Comparison of ENCODE assay signal across 16 cellular contexts in the genomic region with DNA sequence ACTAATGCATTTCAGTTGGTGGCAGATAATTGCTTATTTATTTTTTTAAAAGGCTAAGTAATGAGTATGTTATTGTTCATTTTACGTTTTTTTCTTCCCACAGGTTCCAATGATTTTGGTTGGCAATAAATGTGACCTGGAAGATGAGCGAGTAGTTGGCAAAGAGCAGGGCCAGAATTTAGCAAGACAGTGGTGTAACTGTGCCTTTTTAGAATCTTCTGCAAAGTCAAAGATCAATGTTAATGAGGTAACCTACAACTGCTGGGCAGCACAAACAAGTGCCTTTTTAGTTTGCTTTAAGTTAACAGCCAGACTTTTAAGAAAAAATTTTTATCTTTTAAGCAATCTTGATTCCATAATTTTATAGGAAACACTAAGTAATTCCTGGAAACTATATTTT.
"Had no signal": no experiment of that assay in that cellular context is flagged by ENCODE, and none has a peak within 500 bp of the region (broad histone marks: within the 10 kb centered on the region; RNA-seq: fewer than 3 reads in every experiment).

No MANE protein-coding gene starts in this region.

- H3K27me3 ChIP-seq: body of pancreas, tibial nerve, vagina had no signal

- H3K4me1 ChIP-seq: body of pancreas, psoas muscle, tibial nerve had no signal

- H3K4me3 Mint-ChIP-seq: activated CD4-positive, alpha-beta memory T cell treated with anti-CD3 and anti-CD28 coated beads, Interleukin-2, amount 10 ng/mL, durations not matched to agents 7 days and 5 days; neural crest cell had no signal

- H3K9me3 Mint-ChIP-seq: activated CD4-positive, alpha-beta memory T cell treated with anti-CD3 and anti-CD28 coated beads, Interleukin-2, amount 10 ng/mL, durations not matched to agents 7 days and 5 days; neural crest cell had no signal

- H3K4me1 Mint-ChIP-seq: neural crest cell had no signal

- ATAC-seq: body of pancreas, psoas muscle, sciatic nerve had no signal

- H3K27me3 Mint-ChIP-seq: activated CD4-positive, alpha-beta memory T cell treated with anti-CD3 and anti-CD28 coated beads, Interleukin-2, amount 10 ng/mL, durations not matched to agents 7 days and 5 days had no signal

- H3K27ac ChIP-seq: body of pancreas, lower lobe of right lung, psoas muscle, tibial nerve, vagina had no signal

- H3K9me3 ChIP-seq: body of pancreas, lower lobe of right lung, psoas muscle, tibial nerve, vagina had no signal

- H3K27ac Mint-ChIP-seq: activated CD4-positive, alpha-beta memory T cell treated with anti-CD3 and anti-CD28 coated beads, Interleukin-2, amount 10 ng/mL, durations not matched to agents 7 days and 5 days had no signal

- DNase-seq: activated CD4-positive, alpha-beta memory T cell treated with anti-CD3 and anti-CD28 coated beads, Interleukin-2, amount 10 ng/mL, durations not matched to agents 7 days and 5 days; activated naive CD4-positive, alpha-beta T cell treated with anti-CD3 and anti-CD28 coated beads, Interleukin-2, amount 50 U/mL, for 16 hours; amygdala; body of pancreas; effector CD8-positive, alpha-beta T cell; foreskin fibroblast; lower lobe of right lung; midbrain; psoas muscle; stimulated activated CD4-positive, alpha-beta T cell treated with anti-CD3 and anti-CD28 coated beads, Interleukin-1b, Interleukin-23, amount 100 ng/mL, for 48 hours; T-helper 9 cell had no signal

- H3K4me3 ChIP-seq: body of pancreas, lower lobe of right lung, psoas muscle, tibial nerve, vagina had no signal

- FAIRE-seq: endothelial cell of umbilical vein had no signal
